In genomic region chr11:65982824-65983588, GRCh38 we compare ENCODE assay signal across 37 cellular contexts. TPM values are rescaled to one million over a fixed set of nuclear protein-coding genes. Genes with fewer than 3 reads are reported as not detected.
"Had no signal": no experiment of that assay in that cellular context is flagged by ENCODE, and none has a peak within 500 bp of the region (broad histone marks: within the 10 kb centered on the region; RNA-seq: fewer than 3 reads in every experiment).

No MANE protein-coding gene starts in this region.

- H3K9me3 Mint-ChIP-seq: activated CD4-positive, alpha-beta memory T cell treated with anti-CD3 and anti-CD28 coated beads for 36 hours; activated CD4-positive, alpha-beta T cell treated with anti-CD3 and anti-CD28 coated beads, Interleukin-2, amount 10 ng/mL, durations not matched to agents 24 days and 14 days; activated naive CD4-positive, alpha-beta T cell treated with anti-CD3 and anti-CD28 coated beads for 36 hours; activated naive CD8-positive, alpha-beta T cell treated with anti-CD3 and anti-CD28 coated beads for 36 hours; activated T-helper 1 cell treated with anti-CD3 and anti-CD28 coated beads, Interleukin-12 subunit alpha, Interleukin-12 subunit beta, Interleukin-2, Interleukin-4 antibody, amounts not matched to agents 30 ng/mL and 10 ng/mL and 1 ng/mL, durations not matched to agents 14 hours and 24 hours and 36 hours; brain; natural killer cell treated with Interleukin-12 subunit alpha and Interleukin-12 subunit beta and Interleukin-15 and Interleukin-18, amount 100 ng/mL, for 72 hours; stimulated activated naive B cell treated with anti-CD40 and anti-IgM and Interleukin-4, amounts not matched to agents 10 μg/mL and 1 μg/mL and 100 μg/mL, for 72 hours had no signal

- H3K4me3 Mint-ChIP-seq: activated CD4-positive, alpha-beta memory T cell treated with anti-CD3 and anti-CD28 coated beads for 36 hours; activated CD4-positive, alpha-beta T cell treated with anti-CD3 and anti-CD28 coated beads, Interleukin-2, amount 10 ng/mL, durations not matched to agents 24 days and 14 days; activated naive CD4-positive, alpha-beta T cell treated with anti-CD3 and anti-CD28 coated beads for 36 hours; activated naive CD8-positive, alpha-beta T cell treated with anti-CD3 and anti-CD28 coated beads for 36 hours; activated T-helper 1 cell treated with anti-CD3 and anti-CD28 coated beads, Interleukin-12 subunit alpha, Interleukin-12 subunit beta, Interleukin-2, Interleukin-4 antibody, amounts not matched to agents 30 ng/mL and 10 ng/mL and 1 ng/mL, durations not matched to agents 14 hours and 24 hours and 36 hours; brain; natural killer cell treated with Interleukin-12 subunit alpha and Interleukin-12 subunit beta and Interleukin-15 and Interleukin-18, amount 100 ng/mL, for 72 hours; stimulated activated naive B cell treated with anti-CD40 and anti-IgM and Interleukin-4, amounts not matched to agents 10 μg/mL and 1 μg/mL and 100 μg/mL, for 72 hours had no signal

- H3K4me2 ChIP-seq: smooth muscle cell had no signal

- H3K27me3 Mint-ChIP-seq: activated CD4-positive, alpha-beta memory T cell treated with anti-CD3 and anti-CD28 coated beads for 36 hours; activated CD4-positive, alpha-beta T cell treated with anti-CD3 and anti-CD28 coated beads, Interleukin-2, amount 10 ng/mL, durations not matched to agents 24 days and 14 days; activated naive CD8-positive, alpha-beta T cell treated with anti-CD3 and anti-CD28 coated beads for 36 hours; brain; natural killer cell treated with Interleukin-12 subunit alpha and Interleukin-12 subunit beta and Interleukin-15 and Interleukin-18, amount 100 ng/mL, for 72 hours; stimulated activated naive B cell treated with anti-CD40 and anti-IgM and Interleukin-4, amounts not matched to agents 10 μg/mL and 1 μg/mL and 100 μg/mL, for 72 hours had no signal

- ATAC-seq: foreskin keratinocyte, left lung had no signal

- H3K27me3 ChIP-seq: ascending aorta, cardiac muscle cell, foreskin keratinocyte, heart right ventricle, left lung, testis, transverse colon had no signal

- H3K4me1 Mint-ChIP-seq: activated naive CD8-positive, alpha-beta T cell treated with anti-CD3 and anti-CD28 coated beads for 36 hours; brain; stimulated activated naive B cell treated with anti-CD40 and anti-IgM and Interleukin-4, amounts not matched to agents 10 μg/mL and 1 μg/mL and 100 μg/mL, for 72 hours had no signal

- H3K9me3 ChIP-seq: ascending aorta, heart right ventricle, left lung, lower lobe of right lung, mucosa of descending colon, prostate gland, testis, transverse colon had no signal

- H3K27ac ChIP-seq: ascending aorta, cardiac muscle cell, foreskin keratinocyte, heart right ventricle, left lung, lower lobe of right lung, prostate gland, testis, transverse colon had no signal

- DNase-seq: activated CD4-positive, alpha-beta memory T cell treated with anti-CD3 and anti-CD28 coated beads for 36 hours; activated CD4-positive, alpha-beta T cell treated with anti-CD3 and anti-CD28 coated beads, Interleukin-2, amount 10 ng/mL, durations not matched to agents 24 days and 14 days; activated CD4-positive, CD25-positive, alpha-beta regulatory T cell treated with anti-CD3 and anti-CD28 coated beads, Interleukin-2, amount 50 U/mL, for 72 hours; activated CD8-positive, alpha-beta memory T cell treated with anti-CD3 and anti-CD28 coated beads, Interleukin-2, amount 50 U/mL, for 4 hours; activated effector memory CD4-positive, alpha-beta T cell treated with anti-CD3 and anti-CD28 coated beads, Interleukin-2, amount 50 U/mL, for 16 hours; activated naive CD4-positive, alpha-beta T cell treated with anti-CD3 and anti-CD28 coated beads for 36 hours; activated naive CD8-positive, alpha-beta T cell treated with anti-CD3 and anti-CD28 coated beads for 36 hours; activated T-cell treated with anti-CD3 and anti-CD28 coated beads, Interleukin-2, amount 50 U/mL, for 1 hour; cerebellar nuclear complex; cortex of kidney; foreskin keratinocyte; heart right ventricle; left lung; lower lobe of right lung; mesendoderm; mucosa of descending colon; retina; stimulated activated CD4-positive, alpha-beta T cell treated with anti-CD3 and anti-CD28 coated beads, Interleukin-15, amount 100 ng/mL, for 24 hours; stimulated activated CD4-positive, alpha-beta T cell treated with anti-CD3 and anti-CD28 coated beads, Interleukin-2, amount 100 ng/mL, for 24 hours; stimulated activated naive B cell treated with anti-CD40 and anti-IgM and Interleukin-4, amounts not matched to agents 10 μg/mL and 1 μg/mL and 100 μg/mL, for 72 hours; T-helper 2 cell; testis; transverse colon had no signal

- H3K36me3 Mint-ChIP-seq: natural killer cell treated with Interleukin-12 subunit alpha and Interleukin-12 subunit beta and Interleukin-15 and Interleukin-18, amount 100 ng/mL, for 72 hours had no signal

- H3K4me3 ChIP-seq: ascending aorta, cardiac muscle cell, heart right ventricle, left lung, lower lobe of right lung, mucosa of descending colon, prostate gland, smooth muscle cell, testis, transverse colon had no signal

- H3K4me1 ChIP-seq: ascending aorta, foreskin keratinocyte, left lung, lower lobe of right lung, prostate gland, testis, transverse colon had no signal

- H3K27ac Mint-ChIP-seq: activated CD4-positive, alpha-beta memory T cell treated with anti-CD3 and anti-CD28 coated beads for 36 hours; activated CD4-positive, alpha-beta T cell treated with anti-CD3 and anti-CD28 coated beads, Interleukin-2, amount 10 ng/mL, durations not matched to agents 24 days and 14 days; activated naive CD4-positive, alpha-beta T cell treated with anti-CD3 and anti-CD28 coated beads for 36 hours; activated naive CD8-positive, alpha-beta T cell treated with anti-CD3 and anti-CD28 coated beads for 36 hours; activated T-helper 1 cell treated with anti-CD3 and anti-CD28 coated beads, Interleukin-12 subunit alpha, Interleukin-12 subunit beta, Interleukin-2, Interleukin-4 antibody, amounts not matched to agents 30 ng/mL and 10 ng/mL and 1 ng/mL, durations not matched to agents 14 hours and 24 hours and 36 hours; natural killer cell treated with Interleukin-12 subunit alpha and Interleukin-12 subunit beta and Interleukin-15 and Interleukin-18, amount 100 ng/mL, for 72 hours; stimulated activated naive B cell treated with anti-CD40 and anti-IgM and Interleukin-4, amounts not matched to agents 10 μg/mL and 1 μg/mL and 100 μg/mL, for 72 hours had no signal

RNA-seq across cellular contexts. Expression of gene CST6, which starts 28.8 kb away (rescaled TPM):
- total RNA-seq: activated CD4-positive, alpha-beta memory T cell treated with anti-CD3 and anti-CD28 coated beads for 36 hours; activated CD8-positive, alpha-beta memory T cell treated with anti-CD3 and anti-CD28 coated beads for 36 hours; activated naive CD4-positive, alpha-beta T cell treated with anti-CD3 and anti-CD28 coated beads for 36 hours; activated naive CD8-positive, alpha-beta T cell treated with anti-CD3 and anti-CD28 coated beads for 36 hours; cardiac muscle cell; mucosa of descending colon; myocyte; osteocyte; transverse colon had no signal
- polyA plus RNA-seq: cardiac muscle cell had no signal

RNA-seq across cellular contexts. Expression of gene TSGA10IP, which starts 37.7 kb away (rescaled TPM):
- total RNA-seq: activated CD4-positive, alpha-beta memory T cell treated with anti-CD3 and anti-CD28 coated beads for 36 hours; activated CD4-positive, alpha-beta T cell treated with anti-CD3 and anti-CD28 coated beads, Interleukin-2, amount 10 ng/mL, durations not matched to agents 24 days and 14 days; activated CD8-positive, alpha-beta memory T cell treated with anti-CD3 and anti-CD28 coated beads for 36 hours; activated naive CD4-positive, alpha-beta T cell treated with anti-CD3 and anti-CD28 coated beads for 36 hours; activated naive CD8-positive, alpha-beta T cell treated with anti-CD3 and anti-CD28 coated beads for 36 hours; activated T-helper 1 cell treated with anti-CD3 and anti-CD28 coated beads, Interleukin-12 subunit alpha, Interleukin-12 subunit beta, Interleukin-2, Interleukin-4 antibody, amounts not matched to agents 30 ng/mL and 10 ng/mL and 1 ng/mL, durations not matched to agents 14 hours and 24 hours and 36 hours; ascending aorta; endothelial cell of umbilical vein; foreskin keratinocyte; glomerular endothelial cell; heart right ventricle; left lung; lower lobe of right lung; myocyte; natural killer cell treated with Interleukin-12 subunit alpha and Interleukin-12 subunit beta and Interleukin-15 and Interleukin-18, amount 100 ng/mL, for 72 hours; osteocyte; transverse colon; urinary bladder had no signal
- polyA plus RNA-seq: endothelial cell of umbilical vein, esophagus, foreskin keratinocyte had no signal
